9 cellular contexts compared by ENCODE assay signal in genomic region chr15:67137951-67138935, GRCh38.
A peak's percentile ranks its signal among the peaks of the same experiment; 100 is the strongest.
DNase-seq lines count a peak whose midpoint lies in the region; ATAC-seq lines count a peak whose summit lies in the region.
"Had no signal": no experiment of that assay in that cellular context is flagged by ENCODE, and none has a peak within 500 bp of the region (broad histone marks: within the 10 kb centered on the region; RNA-seq: fewer than 3 reads in every experiment).

No MANE protein-coding gene starts in this region.

- ATAC-seq in stimulated activated effector memory CD8-positive, alpha-beta T cell treated with anti-CD3 and anti-CD28 coated beads, Interleukin-12 subunit alpha, Interleukin-12 subunit beta, amount 100 ng/mL, for 72 hours: no peak
- ATAC-seq in HG03039 (IDR thresholded peaks at IDR 0.05; ENCODE audit: unreplicated experiment) (no peak), GM19455 (IDR thresholded peaks at IDR 0.05; ENCODE audit: unreplicated experiment) (no peak)

- peaks cover 15% of the 10 kb centered on the region for H3K36me3 Mint-ChIP-seq in activated naive CD8-positive, alpha-beta T cell treated with anti-CD3 and anti-CD28 coated beads for 36 hours
- H3K36me3 Mint-ChIP-seq in stimulated activated effector memory CD8-positive, alpha-beta T cell treated with anti-CD3 and anti-CD28 coated beads, Interleukin-12 subunit alpha, Interleukin-12 subunit beta, amount 100 ng/mL, for 72 hours: peaks cover 31% of the 10 kb centered on the region

- no peaks in the 10 kb centered on the region for H3K27me3 Mint-ChIP-seq in activated naive CD8-positive, alpha-beta T cell treated with anti-CD3 and anti-CD28 coated beads for 36 hours

- peaks cover 57% of the 10 kb centered on the region for H3K4me1 Mint-ChIP-seq in activated naive CD8-positive, alpha-beta T cell treated with anti-CD3 and anti-CD28 coated beads for 36 hours
- peaks cover 90% of the 10 kb centered on the region for H3K4me1 Mint-ChIP-seq in stimulated activated effector memory CD8-positive, alpha-beta T cell treated with anti-CD3 and anti-CD28 coated beads, Interleukin-12 subunit alpha, Interleukin-12 subunit beta, amount 100 ng/mL, for 72 hours

- no peaks in the 10 kb centered on the region for H3K9me3 Mint-ChIP-seq in activated naive CD8-positive, alpha-beta T cell treated with anti-CD3 and anti-CD28 coated beads for 36 hours
- no peaks in the 10 kb centered on the region for H3K9me3 Mint-ChIP-seq in stimulated activated effector memory CD8-positive, alpha-beta T cell treated with anti-CD3 and anti-CD28 coated beads, Interleukin-12 subunit alpha, Interleukin-12 subunit beta, amount 100 ng/mL, for 72 hours

- DNase-seq in activated naive CD8-positive, alpha-beta T cell treated with anti-CD3 and anti-CD28 coated beads for 36 hours: no peak
- DNase-seq in islet precursor cell: peak; percentile 73
- no peak for DNase-seq in stimulated activated effector memory CD8-positive, alpha-beta T cell treated with anti-CD3 and anti-CD28 coated beads, Interleukin-12 subunit alpha, Interleukin-12 subunit beta, amount 100 ng/mL, for 72 hours (ENCODE audit: low spot score in 2 of 2)
- DNase-seq in caudate nucleus (lab: John Stamatoyannopoulos, UW): no peak
- DNase-seq in NCI-H1694 treated with DMSO at 0.1 percent for 48 hours (lab: John Stamatoyannopoulos, UW): no peak
- DNase-seq: stimulated activated CD4-positive, alpha-beta T cell treated with anti-CD3 and anti-CD28 coated beads, Interleukin-12 subunit alpha, Interleukin-12 subunit beta, amount 100 ng/mL, for 4 hours had no signal

- peak overlapping the region; percentile 59 for H3K27ac ChIP-seq in KOPT-K1 (ENCODE audit: low read depth, low read length, poor library complexity, severe bottlenecking)
- no peak overlapping the region for H3K27ac ChIP-seq in caudate nucleus (ENCODE audit: low read depth, low read length)

- H3K27ac Mint-ChIP-seq in activated naive CD8-positive, alpha-beta T cell treated with anti-CD3 and anti-CD28 coated beads for 36 hours: peak overlapping the region; percentile 68
- peak overlapping the region; percentile 99 for H3K27ac Mint-ChIP-seq in stimulated activated effector memory CD8-positive, alpha-beta T cell treated with anti-CD3 and anti-CD28 coated beads, Interleukin-12 subunit alpha, Interleukin-12 subunit beta, amount 100 ng/mL, for 72 hours

- no peak overlapping the region for H3K4me3 Mint-ChIP-seq in activated naive CD8-positive, alpha-beta T cell treated with anti-CD3 and anti-CD28 coated beads for 36 hours
- peak overlapping the region; percentile 96 for H3K4me3 Mint-ChIP-seq in stimulated activated effector memory CD8-positive, alpha-beta T cell treated with anti-CD3 and anti-CD28 coated beads, Interleukin-12 subunit alpha, Interleukin-12 subunit beta, amount 100 ng/mL, for 72 hours

- H3K9me3 ChIP-seq in KOPT-K1 (ENCODE audit: insufficient read depth, low read length, poor library complexity, severe bottlenecking): no peaks in the 10 kb centered on the region

- no peaks in the 10 kb centered on the region for H3K36me3 ChIP-seq in KOPT-K1 (ENCODE audit: insufficient read depth, low read length)
